ENCODE assay signal across 8 cellular contexts in the genomic region with DNA sequence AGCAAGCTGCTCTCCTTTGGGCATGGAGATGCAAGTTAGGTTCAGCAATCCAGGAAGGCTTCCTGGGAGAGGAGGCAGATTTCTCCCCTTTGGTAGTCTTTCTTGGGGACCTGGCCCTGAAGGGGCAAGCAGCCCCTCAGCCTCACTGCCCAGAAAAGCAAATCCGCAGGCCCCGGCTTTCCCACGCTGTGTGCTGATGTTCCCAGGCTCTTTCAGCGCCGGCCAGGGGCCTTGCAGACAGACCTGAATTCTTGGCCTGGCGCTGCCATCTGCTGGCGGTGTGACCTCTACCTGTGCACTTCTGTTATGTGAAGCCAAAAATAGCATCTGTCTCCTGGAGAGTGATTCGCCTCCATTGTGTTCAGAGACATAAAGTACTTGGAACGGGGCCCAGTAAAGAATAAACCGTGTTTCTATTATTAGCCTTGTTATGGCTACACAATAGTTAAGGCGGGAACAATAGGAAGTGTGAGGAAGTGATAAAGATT.
DNase-seq lines count a peak whose midpoint lies in the region; ATAC-seq, FAIRE-seq and TF ChIP-seq lines count a peak whose summit lies in the region.

No MANE protein-coding gene starts in this region.

- DNase-seq in ELR (ENCODE audit: low read depth) (peak; percentile 68), MG63 (peak; percentile 75), RWPE2 (ENCODE audit: low spot score) (no peak), uterus (peak; percentile 33 to 63)

- no peak for TF ChIP-seq POLR2A in uterus (IDR thresholded peaks at IDR 0.05)

- H3K27me3 ChIP-seq in MG63 (no peaks in the 10 kb centered on the region), RWPE2 (ENCODE audit: insufficient read depth, poor library complexity, severe bottlenecking) (no peaks in the 10 kb centered on the region), uterus (no peaks in the 10 kb centered on the region)

- 34 to 45% methylated on average over 8 to 10 of the region's 11 CpGs for WGBS in mesodermal cell (ENCODE audit: insufficient coverage in 2 of 2), 2 experiments

- intact Hi-C loops in uterus (cut with DNase I; ENCODE audit: low total_unique reads), result no loop called here

- H3K27ac ChIP-seq in RWPE2 (ENCODE audit: poor library complexity, severe bottlenecking) (no peak overlapping the region), mesodermal cell (ENCODE audit: low read depth, low read length, severe bottlenecking) (peak overlapping the region; percentile 77), uterus (peak overlapping the region in 1 of 2 donors; percentile 51)

- FAIRE-seq in endometrium (lab: Jason Lieb, UNC), result peak; percentile 83

- no peak overlapping the region for H3K4me3 ChIP-seq in MG63
- H3K4me3 ChIP-seq in RWPE2 (ENCODE audit: severe bottlenecking), result no peak overlapping the region
- no peak overlapping the region for H3K4me3 ChIP-seq in mesodermal cell (ENCODE audit: extremely low read depth, insufficient read depth, low read length, poor library complexity, severe bottlenecking)
- no peak overlapping the region for H3K4me3 ChIP-seq in uterus

- H3K4me1 ChIP-seq in RWPE2 (ENCODE audit: insufficient read depth, poor library complexity, severe bottlenecking) (peaks cover 2% of the 10 kb centered on the region), mesodermal cell (ENCODE audit: control insufficient read depth, insufficient read depth, low read length, poor library complexity, severe bottlenecking) (peaks cover 10% of the 10 kb centered on the region), uterus (no peaks in the 10 kb centered on the region)

- H3K9me3 ChIP-seq in MG63, result no peaks in the 10 kb centered on the region; the same call in none of the 2 replicates
- no peaks in the 10 kb centered on the region for H3K9me3 ChIP-seq in RWPE2 (ENCODE audit: severe bottlenecking)
- H3K9me3 ChIP-seq in mesodermal cell (ENCODE audit: control insufficient read depth, low read length), result no peaks in the 10 kb centered on the region
- no peaks in the 10 kb centered on the region for H3K9me3 ChIP-seq in uterus

- peak; percentile 79 for TF ChIP-seq CTCF in RWPE2 (IDR thresholded peaks at IDR 0.05; ENCODE audit: poor library complexity, severe bottlenecking)
- peak in 3 of 4 experiments; percentile 15 to 65 (median 50) for TF ChIP-seq CTCF in uterus (IDR thresholded peaks at IDR 0.05)

- ATAC-seq in RWPE2 (ENCODE audit: low read depth) (peak; percentile 93), HG03460 (IDR thresholded peaks at IDR 0.05; ENCODE audit: unreplicated experiment) (no peak), GM18868 (IDR thresholded peaks at IDR 0.05; ENCODE audit: unreplicated experiment) (no peak)

- H3K36me3 ChIP-seq in MG63 (no peaks in the 10 kb centered on the region), RWPE2 (ENCODE audit: low read depth) (no peaks in the 10 kb centered on the region), mesodermal cell (ENCODE audit: control insufficient read depth, insufficient read depth, low read length) (no peaks in the 10 kb centered on the region), uterus (no peaks in the 10 kb centered on the region)
